Comparison of ENCODE assay signal across 2 cellular contexts in the genomic region with DNA sequence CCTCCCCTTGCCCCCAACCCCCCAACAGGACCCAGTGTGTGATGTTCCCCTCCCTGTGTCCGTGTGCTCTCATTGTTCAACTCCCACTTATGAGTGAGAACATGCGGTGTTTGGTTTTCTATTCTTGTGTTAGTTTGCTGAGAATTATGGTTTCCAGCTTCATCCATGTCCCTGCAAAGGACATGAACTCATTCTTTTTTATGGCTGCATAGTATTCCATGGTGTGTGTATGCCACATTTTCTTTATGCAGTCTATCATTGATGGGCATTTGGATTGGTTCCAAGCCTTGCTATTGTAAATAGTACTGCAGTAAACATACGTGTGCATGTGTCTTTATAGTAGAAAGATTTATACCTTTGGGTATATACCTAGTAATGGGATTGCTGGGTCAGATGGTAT. TPM values are rescaled to one million over a fixed set of nuclear protein-coding genes. Genes with fewer than 3 reads are reported as not detected.
"Had no signal": no experiment of that assay in that cellular context is flagged by ENCODE, and none has a peak within 500 bp of the region (broad histone marks: within the 10 kb centered on the region; RNA-seq: fewer than 3 reads in every experiment).

No MANE protein-coding gene starts in this region.

RNA-seq across cellular contexts. Expression of a gene that starts 44.3 kb away (rescaled TPM):
- total RNA-seq: activated T-helper 1 cell treated with anti-CD3 and anti-CD28 coated beads, Interleukin-12 subunit alpha, Interleukin-12 subunit beta, Interleukin-2, Interleukin-4 antibody, amounts not matched to agents 30 ng/mL and 10 ng/mL and 1 ng/mL, durations not matched to agents 14 hours and 24 hours and 36 hours; activated T-helper 2 cell treated with anti-CD3 and anti-CD28 coated beads, Interferon-gamma antibody, Interleukin-2, Interleukin-4, amounts not matched to agents 10 μg/mL and 5 μg/mL and 100 μg/mL, durations not matched to agents 14 hours and 24 hours and 36 hours had no signal
